Comparison of ENCODE assay signal across 1 cellular context in the genomic region with DNA sequence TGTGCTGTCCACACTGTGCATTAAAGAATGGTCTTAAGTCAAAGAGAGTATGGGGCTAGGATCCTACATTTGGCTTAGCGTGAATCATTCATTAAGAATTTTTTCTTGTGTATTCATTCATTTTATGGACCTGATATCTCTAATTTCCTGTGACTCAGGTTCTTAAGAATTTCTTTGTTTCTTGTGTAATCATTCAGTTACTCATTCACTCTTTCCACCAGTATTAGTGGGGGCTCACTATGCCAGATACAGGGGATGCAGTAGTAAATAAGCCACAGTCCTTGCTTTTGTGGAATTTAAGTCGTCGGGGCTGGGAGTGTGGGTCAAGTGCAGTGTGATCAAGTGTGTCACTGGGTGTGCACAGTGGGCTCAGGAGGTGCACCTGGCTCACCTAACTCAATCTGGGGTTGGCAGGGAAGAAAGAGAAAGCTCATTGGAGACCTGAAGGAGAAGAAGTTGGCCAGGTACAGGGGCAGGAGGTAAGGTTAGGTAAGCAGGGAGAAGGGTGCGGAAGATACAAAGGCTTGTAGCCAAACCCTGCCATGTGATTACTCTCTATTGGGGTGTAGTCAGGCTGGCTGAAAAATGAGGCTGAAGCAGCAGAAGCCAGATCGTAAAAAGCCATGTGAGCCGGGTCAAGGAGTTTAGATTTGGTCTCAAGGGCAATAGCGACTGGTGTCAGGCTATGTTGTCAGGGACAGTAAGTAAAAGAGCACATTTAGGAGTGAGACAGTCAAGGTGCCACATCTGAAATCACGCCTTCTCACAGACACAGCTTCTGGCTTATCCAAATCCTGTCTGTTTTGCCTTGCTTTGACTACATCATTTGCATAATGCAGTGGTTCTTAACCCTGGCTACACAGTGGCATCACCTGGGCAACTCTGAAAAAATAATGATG.
TF ChIP-seq lines count a peak whose summit lies in the region.

No MANE protein-coding gene starts in this region.

TF ChIP-seq in H1, 55 proteins besides CTCF, POLR2A, EP300 and RAD21 (continued from another document):
- TF ChIP-seq ZNF274 (IDR thresholded peaks at IDR 0.05; ENCODE audit: borderline replicate concordance, extremely low read depth, low read length), result no peak
- no peak for TF ChIP-seq BCL11A (IDR thresholded peaks at IDR 0.05; ENCODE audit: low read depth in 2 of 2, low read length in 2 of 2)
- no peak for TF ChIP-seq KDM1A (IDR thresholded peaks at IDR 0.05; ENCODE audit: borderline replicate concordance, low read length)
- TF ChIP-seq TAF7 (optimal IDR thresholded peaks at IDR 0.05; ENCODE audit: borderline replicate concordance, low read depth, low read length), result no peak
- no peak for TF ChIP-seq TAF1 (IDR thresholded peaks at IDR 0.05; ENCODE audit: low read depth, low read length)
- TF ChIP-seq, protein P1, sequence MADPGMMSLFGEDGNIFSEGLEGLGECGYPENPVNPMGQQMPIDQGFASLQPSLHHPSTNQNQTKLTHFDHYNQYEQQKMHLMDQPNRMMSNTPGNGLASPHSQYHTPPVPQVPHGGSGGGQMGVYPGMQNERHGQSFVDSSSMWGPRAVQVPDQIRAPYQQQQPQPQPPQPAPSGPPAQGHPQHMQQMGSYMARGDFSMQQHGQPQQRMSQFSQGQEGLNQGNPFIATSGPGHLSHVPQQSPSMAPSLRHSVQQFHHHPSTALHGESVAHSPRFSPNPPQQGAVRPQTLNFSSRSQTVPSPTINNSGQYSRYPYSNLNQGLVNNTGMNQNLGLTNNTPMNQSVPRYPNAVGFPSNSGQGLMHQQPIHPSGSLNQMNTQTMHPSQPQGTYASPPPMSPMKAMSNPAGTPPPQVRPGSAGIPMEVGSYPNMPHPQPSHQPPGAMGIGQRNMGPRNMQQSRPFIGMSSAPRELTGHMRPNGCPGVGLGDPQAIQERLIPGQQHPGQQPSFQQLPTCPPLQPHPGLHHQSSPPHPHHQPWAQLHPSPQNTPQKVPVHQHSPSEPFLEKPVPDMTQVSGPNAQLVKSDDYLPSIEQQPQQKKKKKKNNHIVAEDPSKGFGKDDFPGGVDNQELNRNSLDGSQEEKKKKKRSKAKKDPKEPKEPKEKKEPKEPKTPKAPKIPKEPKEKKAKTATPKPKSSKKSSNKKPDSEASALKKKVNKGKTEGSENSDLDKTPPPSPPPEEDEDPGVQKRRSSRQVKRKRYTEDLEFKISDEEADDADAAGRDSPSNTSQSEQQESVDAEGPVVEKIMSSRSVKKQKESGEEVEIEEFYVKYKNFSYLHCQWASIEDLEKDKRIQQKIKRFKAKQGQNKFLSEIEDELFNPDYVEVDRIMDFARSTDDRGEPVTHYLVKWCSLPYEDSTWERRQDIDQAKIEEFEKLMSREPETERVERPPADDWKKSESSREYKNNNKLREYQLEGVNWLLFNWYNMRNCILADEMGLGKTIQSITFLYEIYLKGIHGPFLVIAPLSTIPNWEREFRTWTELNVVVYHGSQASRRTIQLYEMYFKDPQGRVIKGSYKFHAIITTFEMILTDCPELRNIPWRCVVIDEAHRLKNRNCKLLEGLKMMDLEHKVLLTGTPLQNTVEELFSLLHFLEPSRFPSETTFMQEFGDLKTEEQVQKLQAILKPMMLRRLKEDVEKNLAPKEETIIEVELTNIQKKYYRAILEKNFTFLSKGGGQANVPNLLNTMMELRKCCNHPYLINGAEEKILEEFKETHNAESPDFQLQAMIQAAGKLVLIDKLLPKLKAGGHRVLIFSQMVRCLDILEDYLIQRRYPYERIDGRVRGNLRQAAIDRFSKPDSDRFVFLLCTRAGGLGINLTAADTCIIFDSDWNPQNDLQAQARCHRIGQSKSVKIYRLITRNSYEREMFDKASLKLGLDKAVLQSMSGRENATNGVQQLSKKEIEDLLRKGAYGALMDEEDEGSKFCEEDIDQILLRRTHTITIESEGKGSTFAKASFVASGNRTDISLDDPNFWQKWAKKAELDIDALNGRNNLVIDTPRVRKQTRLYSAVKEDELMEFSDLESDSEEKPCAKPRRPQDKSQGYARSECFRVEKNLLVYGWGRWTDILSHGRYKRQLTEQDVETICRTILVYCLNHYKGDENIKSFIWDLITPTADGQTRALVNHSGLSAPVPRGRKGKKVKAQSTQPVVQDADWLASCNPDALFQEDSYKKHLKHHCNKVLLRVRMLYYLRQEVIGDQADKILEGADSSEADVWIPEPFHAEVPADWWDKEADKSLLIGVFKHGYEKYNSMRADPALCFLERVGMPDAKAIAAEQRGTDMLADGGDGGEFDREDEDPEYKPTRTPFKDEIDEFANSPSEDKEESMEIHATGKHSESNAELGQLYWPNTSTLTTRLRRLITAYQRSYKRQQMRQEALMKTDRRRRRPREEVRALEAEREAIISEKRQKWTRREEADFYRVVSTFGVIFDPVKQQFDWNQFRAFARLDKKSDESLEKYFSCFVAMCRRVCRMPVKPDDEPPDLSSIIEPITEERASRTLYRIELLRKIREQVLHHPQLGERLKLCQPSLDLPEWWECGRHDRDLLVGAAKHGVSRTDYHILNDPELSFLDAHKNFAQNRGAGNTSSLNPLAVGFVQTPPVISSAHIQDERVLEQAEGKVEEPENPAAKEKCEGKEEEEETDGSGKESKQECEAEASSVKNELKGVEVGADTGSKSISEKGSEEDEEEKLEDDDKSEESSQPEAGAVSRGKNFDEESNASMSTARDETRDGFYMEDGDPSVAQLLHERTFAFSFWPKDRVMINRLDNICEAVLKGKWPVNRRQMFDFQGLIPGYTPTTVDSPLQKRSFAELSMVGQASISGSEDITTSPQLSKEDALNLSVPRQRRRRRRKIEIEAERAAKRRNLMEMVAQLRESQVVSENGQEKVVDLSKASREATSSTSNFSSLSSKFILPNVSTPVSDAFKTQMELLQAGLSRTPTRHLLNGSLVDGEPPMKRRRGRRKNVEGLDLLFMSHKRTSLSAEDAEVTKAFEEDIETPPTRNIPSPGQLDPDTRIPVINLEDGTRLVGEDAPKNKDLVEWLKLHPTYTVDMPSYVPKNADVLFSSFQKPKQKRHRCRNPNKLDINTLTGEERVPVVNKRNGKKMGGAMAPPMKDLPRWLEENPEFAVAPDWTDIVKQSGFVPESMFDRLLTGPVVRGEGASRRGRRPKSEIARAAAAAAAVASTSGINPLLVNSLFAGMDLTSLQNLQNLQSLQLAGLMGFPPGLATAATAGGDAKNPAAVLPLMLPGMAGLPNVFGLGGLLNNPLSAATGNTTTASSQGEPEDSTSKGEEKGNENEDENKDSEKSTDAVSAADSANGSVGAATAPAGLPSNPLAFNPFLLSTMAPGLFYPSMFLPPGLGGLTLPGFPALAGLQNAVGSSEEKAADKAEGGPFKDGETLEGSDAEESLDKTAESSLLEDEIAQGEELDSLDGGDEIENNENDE (IDR thresholded peaks at IDR 0.05; ENCODE audit: insufficient replicate concordance, low read length), result no peak
- TF ChIP-seq PHF8 (conservative IDR thresholded peaks at IDR 0.05; ENCODE audit: low read depth, low read length), result no peak
- no peak for TF ChIP-seq ASH2L (IDR thresholded peaks at IDR 0.05; ENCODE audit: low read length)
- no peak for TF ChIP-seq NANOG (IDR thresholded peaks at IDR 0.05; ENCODE audit: insufficient read depth, low read depth, low read length, poor library complexity, severe bottlenecking)
- TF ChIP-seq TCF12 (IDR thresholded peaks at IDR 0.05; ENCODE audit: low read depth, low read length), result no peak
